1 cellular context compared by ENCODE assay signal in the genomic region with DNA sequence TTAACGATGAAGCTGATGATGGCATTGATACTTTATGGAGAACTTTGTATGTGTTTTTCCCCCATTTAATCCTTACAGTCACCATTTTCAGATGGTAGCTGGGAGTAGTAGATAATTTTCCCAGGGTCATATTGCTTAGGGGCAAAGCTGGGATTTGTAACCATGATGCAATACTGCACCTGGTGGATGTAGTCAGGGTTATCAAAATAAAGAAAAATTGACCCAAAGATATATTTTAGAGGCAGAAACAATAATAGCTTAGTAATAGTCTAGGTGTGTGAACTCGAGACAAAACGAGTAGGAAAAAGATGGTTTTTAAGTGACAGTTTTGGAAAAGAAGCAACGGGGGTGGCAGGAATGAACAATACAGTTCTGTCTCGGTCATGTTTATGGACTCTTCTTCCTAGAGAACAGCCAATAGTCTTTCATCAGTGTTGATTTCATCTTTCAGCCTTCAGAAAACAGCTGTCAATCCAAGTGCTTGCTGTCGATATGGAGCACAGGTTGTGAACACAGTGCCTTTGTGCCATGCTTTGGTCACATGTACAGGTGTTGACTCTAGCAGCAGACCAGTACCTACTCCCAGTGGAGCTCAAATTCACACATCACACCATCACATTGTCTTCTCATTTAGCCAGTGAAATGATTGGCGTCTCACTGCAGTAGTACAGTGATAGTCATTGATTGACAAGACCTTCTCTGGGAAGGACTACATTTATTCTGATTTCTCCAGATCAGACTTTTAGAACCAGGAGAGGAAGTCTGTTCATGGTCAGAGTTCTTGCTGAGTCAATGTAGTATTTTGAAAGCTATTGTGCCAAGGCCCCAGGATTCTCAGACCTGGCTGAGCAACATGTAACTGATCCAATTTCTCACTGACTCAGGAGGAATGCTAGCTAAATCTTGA.
TF ChIP-seq lines count a peak whose summit lies in the region.

No MANE protein-coding gene starts in this region.

TF ChIP-seq in HepG2, 621 proteins besides CTCF, POLR2A, EP300 and RAD21 (continued from another document and continues in another):
- 0 out of 2 replicates have a peak, but pooled peaks have one; percentile 50 for TF ChIP-seq SMAD9 (CRISPR knock-in tag; IDR thresholded peaks at IDR 0.05)
- TF ChIP-seq SNAI1 (CRISPR knock-in tag; IDR thresholded peaks at IDR 0.05; ENCODE audit: borderline replicate concordance): 0 out of 2 replicates have a peak, but pooled peaks have one; percentile 79
- no peak; the same call in 1 of the 2 replicates for TF ChIP-seq ZSCAN20 (CRISPR knock-in tag; IDR thresholded peaks at IDR 0.05; ENCODE audit: borderline replicate concordance)
- peak; percentile 88; the same call in 1 of the 2 replicates for TF ChIP-seq KDM1A (CRISPR knock-in tag; IDR thresholded peaks at IDR 0.05)
- TF ChIP-seq PATZ1 (CRISPR knock-in tag; IDR thresholded peaks at IDR 0.05): peak; percentile 30; the same call in 1 of the 2 replicates
- TF ChIP-seq, protein P1, sequence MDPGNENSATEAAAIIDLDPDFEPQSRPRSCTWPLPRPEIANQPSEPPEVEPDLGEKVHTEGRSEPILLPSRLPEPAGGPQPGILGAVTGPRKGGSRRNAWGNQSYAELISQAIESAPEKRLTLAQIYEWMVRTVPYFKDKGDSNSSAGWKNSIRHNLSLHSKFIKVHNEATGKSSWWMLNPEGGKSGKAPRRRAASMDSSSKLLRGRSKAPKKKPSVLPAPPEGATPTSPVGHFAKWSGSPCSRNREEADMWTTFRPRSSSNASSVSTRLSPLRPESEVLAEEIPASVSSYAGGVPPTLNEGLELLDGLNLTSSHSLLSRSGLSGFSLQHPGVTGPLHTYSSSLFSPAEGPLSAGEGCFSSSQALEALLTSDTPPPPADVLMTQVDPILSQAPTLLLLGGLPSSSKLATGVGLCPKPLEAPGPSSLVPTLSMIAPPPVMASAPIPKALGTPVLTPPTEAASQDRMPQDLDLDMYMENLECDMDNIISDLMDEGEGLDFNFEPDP (CRISPR knock-in tag; conservative IDR thresholded peaks at IDR 0.05): 0 out of 2 replicates have a peak, but pooled peaks have one; percentile 82
- peak; percentile 32 for TF ChIP-seq ZNF629 (CRISPR knock-in tag; conservative IDR thresholded peaks at IDR 0.05)
- TF ChIP-seq ZNF12 (CRISPR knock-in tag; IDR thresholded peaks at IDR 0.05): peak; percentile 98
- TF ChIP-seq SMARCE1 (IDR thresholded peaks at IDR 0.05; ENCODE audit: borderline replicate concordance): no peak
- TF ChIP-seq SMAD3 (CRISPR knock-in tag; IDR thresholded peaks at IDR 0.05): peak; percentile 97
- TF ChIP-seq ARHGAP35 (CRISPR knock-in tag; IDR thresholded peaks at IDR 0.05; ENCODE audit: borderline replicate concordance): no peak
- TF ChIP-seq ZNF281 (CRISPR knock-in tag; IDR thresholded peaks at IDR 0.05; ENCODE audit: borderline replicate concordance): peak; percentile 41; the same call in 1 of the 2 replicates
- peak; percentile 66; the same call in 1 of the 2 replicates for TF ChIP-seq AFF4 (CRISPR knock-in tag; IDR thresholded peaks at IDR 0.05)
- TF ChIP-seq ADNP (CRISPR knock-in tag; IDR thresholded peaks at IDR 0.05): no peak
- TF ChIP-seq ZNF761 (CRISPR knock-in tag; conservative IDR thresholded peaks at IDR 0.05): peak; percentile 91
- TF ChIP-seq FOXC1 (CRISPR knock-in tag; IDR thresholded peaks at IDR 0.05; ENCODE audit: borderline replicate concordance): peak; percentile 86; the same call in 1 of the 2 replicates
- TF ChIP-seq ATF6 (CRISPR knock-in tag; conservative IDR thresholded peaks at IDR 0.05): 0 out of 2 replicates have a peak, but pooled peaks have one; percentile 55
- TF ChIP-seq NR2C2 (CRISPR knock-in tag; IDR thresholded peaks at IDR 0.05; ENCODE audit: borderline replicate concordance): peak; percentile 73; the same call in 1 of the 2 replicates
- TF ChIP-seq PRDM10 (CRISPR knock-in tag; IDR thresholded peaks at IDR 0.05; ENCODE audit: low read depth): peak; percentile 84; the same call in 1 of the 2 replicates
- peak; percentile 98; the same call in 1 of the 2 replicates for TF ChIP-seq ZNF136 (CRISPR knock-in tag; IDR thresholded peaks at IDR 0.05; ENCODE audit: low read depth)
- TF ChIP-seq ZNF589 (CRISPR knock-in tag; conservative IDR thresholded peaks at IDR 0.05): peak; percentile 95
- TF ChIP-seq SOX13 (IDR thresholded peaks at IDR 0.05): peak; percentile 95
- TF ChIP-seq SOX13 (CRISPR knock-in tag; conservative IDR thresholded peaks at IDR 0.05 in 1 of 2, IDR thresholded peaks at IDR 0.05 in 1 of 2): peak in 1 of 2 experiments; percentile 99; a peak in 2 of 4 replicates
- TF ChIP-seq ZNF124 (CRISPR knock-in tag; IDR thresholded peaks at IDR 0.05): 0 out of 2 replicates have a peak, but pooled peaks have one; percentile 36
- peak; percentile 100 for TF ChIP-seq SALL1 (CRISPR knock-in tag; IDR thresholded peaks at IDR 0.05)
- 0 out of 2 replicates have a peak, but pooled peaks have one; percentile 84 for TF ChIP-seq ZNF557 (CRISPR knock-in tag; IDR thresholded peaks at IDR 0.05)
- peak; percentile 77 for TF ChIP-seq ZSCAN25 (CRISPR knock-in tag; IDR thresholded peaks at IDR 0.05)
